1 cellular context compared by ENCODE assay signal in genomic region chr17:2347805-2348685, GRCh38.
TF ChIP-seq lines count a peak whose summit lies in the region.

No MANE protein-coding gene starts in this region.

TF ChIP-seq in SK-N-SH treated with all-trans-retinoic acid at 6 μM for 48 hours, 23 proteins besides CTCF, POLR2A, EP300 and RAD21 (continued from another document):
- TF ChIP-seq, protein P1, sequence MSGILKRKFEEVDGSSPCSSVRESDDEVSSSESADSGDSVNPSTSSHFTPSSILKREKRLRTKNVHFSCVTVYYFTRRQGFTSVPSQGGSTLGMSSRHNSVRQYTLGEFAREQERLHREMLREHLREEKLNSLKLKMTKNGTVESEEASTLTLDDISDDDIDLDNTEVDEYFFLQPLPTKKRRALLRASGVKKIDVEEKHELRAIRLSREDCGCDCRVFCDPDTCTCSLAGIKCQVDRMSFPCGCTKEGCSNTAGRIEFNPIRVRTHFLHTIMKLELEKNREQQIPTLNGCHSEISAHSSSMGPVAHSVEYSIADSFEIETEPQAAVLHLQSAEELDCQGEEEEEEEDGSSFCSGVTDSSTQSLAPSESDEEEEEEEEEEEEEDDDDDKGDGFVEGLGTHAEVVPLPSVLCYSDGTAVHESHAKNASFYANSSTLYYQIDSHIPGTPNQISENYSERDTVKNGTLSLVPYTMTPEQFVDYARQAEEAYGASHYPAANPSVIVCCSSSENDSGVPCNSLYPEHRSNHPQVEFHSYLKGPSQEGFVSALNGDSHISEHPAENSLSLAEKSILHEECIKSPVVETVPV (CRISPR knock-in tag; IDR thresholded peaks at IDR 0.05), result no peak
- TF ChIP-seq ZFP3 (CRISPR knock-in tag; IDR thresholded peaks at IDR 0.05) (no peak), ZFP30 (CRISPR knock-in tag; IDR thresholded peaks at IDR 0.05) (no peak), ESRRG (CRISPR knock-in tag; IDR thresholded peaks at IDR 0.05) (no peak), BACH2 (CRISPR knock-in tag; IDR thresholded peaks at IDR 0.05; ENCODE audit: borderline replicate concordance) (no peak), ZC3H10 (CRISPR knock-in tag; IDR thresholded peaks at IDR 0.05) (no peak), ZNF70 (CRISPR knock-in tag; IDR thresholded peaks at IDR 0.05) (no peak), POU6F1 (CRISPR knock-in tag; IDR thresholded peaks at IDR 0.05; ENCODE audit: borderline replicate concordance, low read depth) (no peak), SNAI2 (CRISPR knock-in tag; IDR thresholded peaks at IDR 0.05) (no peak)
